19 cellular contexts compared by ENCODE assay signal in the genomic region with DNA sequence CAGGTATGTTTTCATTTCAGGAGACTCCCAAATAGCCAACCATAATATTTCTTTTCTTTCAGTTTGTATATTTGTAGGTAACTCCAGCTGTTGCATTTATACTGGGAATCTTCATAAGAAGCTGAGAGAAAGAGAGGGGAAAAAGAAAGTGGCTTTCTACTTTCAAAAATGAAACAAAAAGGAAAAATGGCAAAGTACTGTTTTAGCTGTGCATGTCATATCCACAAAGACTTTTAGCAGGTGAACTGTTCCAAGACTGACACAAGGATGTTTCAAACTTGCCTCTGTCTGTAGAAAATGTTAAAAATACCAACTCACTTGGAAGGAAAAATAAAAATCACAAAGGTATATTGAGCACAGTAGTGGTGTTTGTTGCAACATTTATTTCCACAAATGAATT. TPM values are rescaled to one million over a fixed set of nuclear protein-coding genes. Genes with fewer than 3 reads are reported as not detected.
DNase-seq lines count a peak whose midpoint lies in the region; ATAC-seq, FAIRE-seq and TF ChIP-seq lines count a peak whose summit lies in the region.
"Had no signal": no experiment of that assay in that cellular context is flagged by ENCODE, and none has a peak within 500 bp of the region (broad histone marks: within the 10 kb centered on the region; RNA-seq: fewer than 3 reads in every experiment).

No MANE protein-coding gene starts in this region.

- H3K4me3 Mint-ChIP-seq in activated CD4-positive, alpha-beta T cell treated with anti-CD3 and anti-CD28 coated beads for 36 hours, result no peak overlapping the region
- peak overlapping the region; percentile 43 for H3K4me3 Mint-ChIP-seq in activated CD4-positive, alpha-beta memory T cell treated with anti-CD3 and anti-CD28 coated beads, Interleukin-2, amount 10 ng/mL, durations not matched to agents 7 days and 5 days
- H3K4me3 Mint-ChIP-seq: type B pancreatic cell had no signal

- POLR2A ChIA-PET in activated CD4-positive, alpha-beta T cell treated with anti-CD3 and anti-CD28 coated beads for 36 hours (lab: Charles Lee), result no interaction called here
- POLR2A ChIA-PET in activated CD4-positive, alpha-beta memory T cell treated with anti-CD3 and anti-CD28 coated beads, Interleukin-2, amount 10 ng/mL, durations not matched to agents 7 days and 5 days (lab: Charles Lee), result interaction anchor here (0.8 to 1.1 kb wide), 5 partner anchors 10 to 158 kb away, joined by 3 to 5 read pairs (median 3); no protein-coding TSS in a partner anchor

- H3K4me1 ChIP-seq in right atrium auricular region, result peaks cover 0 to 32% of the 10 kb centered on the region in 2 donors

- H3K36me3 ChIP-seq in right atrium auricular region, result no peaks in the 10 kb centered on the region
- H3K36me3 ChIP-seq: heart right ventricle had no signal

- no peak overlapping the region for H3K27ac ChIP-seq in right atrium auricular region

- DNase-seq in activated CD4-positive, alpha-beta T cell treated with anti-CD3 and anti-CD28 coated beads for 36 hours, result no peak
- no peak for DNase-seq in activated CD4-positive, alpha-beta T cell treated with anti-CD3 and anti-CD28 coated beads for 48 hours
- DNase-seq in GM18507 (ENCODE audit: extremely low spot score, insufficient read length, low read depth) (no peak), middle frontal gyrus (ENCODE audit: extremely low spot score, low spot score) (peak; percentile 1), AG08395 (ENCODE audit: low spot score) (no peak), right atrium auricular region (ENCODE audit: low spot score) (no peak), posterior cingulate gyrus (no peak)
- no peak for DNase-seq in activated CD4-positive, alpha-beta memory T cell treated with anti-CD3 and anti-CD28 coated beads, Interleukin-2, amount 10 ng/mL, durations not matched to agents 7 days and 5 days
- DNase-seq: 8988T; central memory CD4-positive, alpha-beta T cell; DMS79; effector memory CD4-positive, alpha-beta T cell; heart right ventricle; NCI-H1417; stimulated activated CD4-positive, alpha-beta T cell treated with anti-CD3 and anti-CD28 coated beads, Interleukin-12 subunit alpha, Interleukin-12 subunit beta, amount 100 ng/mL, for 4 hours; stimulated activated naive CD4-positive, alpha-beta T cell had no signal

- peaks cover 35% of the 10 kb centered on the region for H3K4me1 Mint-ChIP-seq in activated CD4-positive, alpha-beta T cell treated with anti-CD3 and anti-CD28 coated beads for 36 hours
- H3K4me1 Mint-ChIP-seq in activated CD4-positive, alpha-beta memory T cell treated with anti-CD3 and anti-CD28 coated beads, Interleukin-2, amount 10 ng/mL, durations not matched to agents 7 days and 5 days, result peaks cover 25% of the 10 kb centered on the region

- H3K27me3 ChIP-seq in right atrium auricular region, result no peaks in the 10 kb centered on the region
- H3K27me3 ChIP-seq: heart right ventricle had no signal

- CTCF ChIA-PET in activated CD4-positive, alpha-beta T cell treated with anti-CD3 and anti-CD28 coated beads for 36 hours (lab: Charles Lee), result interaction anchor here (0.7 kb wide), 1 partner anchor 10 kb away, joined by 3 read pairs; no protein-coding TSS in a partner anchor
- CTCF ChIA-PET in activated CD4-positive, alpha-beta memory T cell treated with anti-CD3 and anti-CD28 coated beads, Interleukin-2, amount 10 ng/mL, durations not matched to agents 7 days and 5 days (lab: Charles Lee), result interaction anchor here (0.6 to 1.6 kb wide), 4 partner anchors 22 to 158 kb away, joined by 3 to 5 read pairs (median 4); no protein-coding TSS in a partner anchor

- no peak overlapping the region for H3K4me3 ChIP-seq in right atrium auricular region
- H3K4me3 ChIP-seq: heart right ventricle had no signal

- no peaks in the 10 kb centered on the region for H3K9me3 Mint-ChIP-seq in activated CD4-positive, alpha-beta T cell treated with anti-CD3 and anti-CD28 coated beads for 36 hours (ENCODE audit: low read depth)
- no peaks in the 10 kb centered on the region for H3K9me3 Mint-ChIP-seq in activated CD4-positive, alpha-beta memory T cell treated with anti-CD3 and anti-CD28 coated beads, Interleukin-2, amount 10 ng/mL, durations not matched to agents 7 days and 5 days
- H3K9me3 Mint-ChIP-seq: type B pancreatic cell had no signal

- ATAC-seq in activated CD4-positive, alpha-beta T cell treated with anti-CD3 and anti-CD28 coated beads for 36 hours, result peak; percentile 51
- ATAC-seq: HCT116, heart right ventricle had no signal

- peak; percentile 59 for FAIRE-seq in GM18507 (lab: Jason Lieb, UNC)
- FAIRE-seq: islet of Langerhans had no signal

- H3K9me3 ChIP-seq in right atrium auricular region, result no peaks in the 10 kb centered on the region
- H3K9me3 ChIP-seq: heart right ventricle had no signal

- H3K27me3 Mint-ChIP-seq in activated CD4-positive, alpha-beta T cell treated with anti-CD3 and anti-CD28 coated beads for 36 hours, result no peaks in the 10 kb centered on the region
- H3K27me3 Mint-ChIP-seq in activated CD4-positive, alpha-beta memory T cell treated with anti-CD3 and anti-CD28 coated beads, Interleukin-2, amount 10 ng/mL, durations not matched to agents 7 days and 5 days, result no peaks in the 10 kb centered on the region
- H3K27me3 Mint-ChIP-seq: type B pancreatic cell had no signal

- intact Hi-C loops in activated CD4-positive, alpha-beta T cell treated with anti-CD3 and anti-CD28 coated beads for 36 hours (cut with DNase I, micrococcal nuclease), result no loop called here
- intact Hi-C loops in posterior cingulate gyrus (cut with DNase I), result no loop called here

- TF ChIP-seq CTCF in right atrium auricular region (IDR thresholded peaks at IDR 0.05), result no peak

- H3K36me3 Mint-ChIP-seq in activated CD4-positive, alpha-beta T cell treated with anti-CD3 and anti-CD28 coated beads for 36 hours (ENCODE audit: low read depth), result peaks cover 2% of the 10 kb centered on the region
- peaks cover 13% of the 10 kb centered on the region for H3K36me3 Mint-ChIP-seq in activated CD4-positive, alpha-beta memory T cell treated with anti-CD3 and anti-CD28 coated beads, Interleukin-2, amount 10 ng/mL, durations not matched to agents 7 days and 5 days (ENCODE audit: low read depth)
- H3K36me3 Mint-ChIP-seq: type B pancreatic cell had no signal

- peak overlapping the region; percentile 55 for H3K27ac Mint-ChIP-seq in activated CD4-positive, alpha-beta T cell treated with anti-CD3 and anti-CD28 coated beads for 36 hours
- H3K27ac Mint-ChIP-seq in activated CD4-positive, alpha-beta memory T cell treated with anti-CD3 and anti-CD28 coated beads, Interleukin-2, amount 10 ng/mL, durations not matched to agents 7 days and 5 days, result peak overlapping the region; percentile 58
- H3K27ac Mint-ChIP-seq: type B pancreatic cell had no signal

RNA-seq across cellular contexts. Expression of a gene that starts 41.9 kb away (rescaled TPM):
- total RNA-seq in activated CD4-positive, alpha-beta T cell treated with anti-CD3 and anti-CD28 coated beads for 36 hours, result 100 to 1,000 TPM; 394 to 452 TPM
- 100 to 1,000 TPM; 234 to 254 TPM for total RNA-seq in activated CD4-positive, alpha-beta memory T cell treated with anti-CD3 and anti-CD28 coated beads, Interleukin-2, amount 10 ng/mL, durations not matched to agents 7 days and 5 days
- total RNA-seq in right atrium auricular region, result 10 to 100 TPM; 40.5 to 59.7 TPM
